1 cellular context compared by ENCODE assay signal in genomic region chrX:70433848-70434351, GRCh38.
TF ChIP-seq lines count a peak whose summit lies in the region.

No MANE protein-coding gene starts in this region.

TF ChIP-seq in HEK293, 187 proteins besides CTCF, POLR2A, EP300 and RAD21 (continued from another document and continues in another):
- no peak for TF ChIP-seq ZNF148 (tag by site-specific recombination; IDR thresholded peaks at IDR 0.05; ENCODE audit: borderline replicate concordance)
- no peak for TF ChIP-seq ZNF391 (tag by site-specific recombination; IDR thresholded peaks at IDR 0.05; ENCODE audit: borderline replicate concordance, low read depth)
- peak; percentile 57 for TF ChIP-seq ZXDB (tag by site-specific recombination; IDR thresholded peaks at IDR 0.05)
- no peak for TF ChIP-seq ZNF202 (tag by site-specific recombination; IDR thresholded peaks at IDR 0.05; ENCODE audit: borderline replicate concordance)
- no peak for TF ChIP-seq MYNN (tag by site-specific recombination; IDR thresholded peaks at IDR 0.05; ENCODE audit: borderline replicate concordance)
- TF ChIP-seq GLIS1 (tag by site-specific recombination; IDR thresholded peaks at IDR 0.05), result peak; percentile 84
- no peak for TF ChIP-seq ZNF558 (tag by site-specific recombination; IDR thresholded peaks at IDR 0.05)
- TF ChIP-seq ZNF155 (tag by site-specific recombination; IDR thresholded peaks at IDR 0.05), result no peak
- TF ChIP-seq, protein P1, sequence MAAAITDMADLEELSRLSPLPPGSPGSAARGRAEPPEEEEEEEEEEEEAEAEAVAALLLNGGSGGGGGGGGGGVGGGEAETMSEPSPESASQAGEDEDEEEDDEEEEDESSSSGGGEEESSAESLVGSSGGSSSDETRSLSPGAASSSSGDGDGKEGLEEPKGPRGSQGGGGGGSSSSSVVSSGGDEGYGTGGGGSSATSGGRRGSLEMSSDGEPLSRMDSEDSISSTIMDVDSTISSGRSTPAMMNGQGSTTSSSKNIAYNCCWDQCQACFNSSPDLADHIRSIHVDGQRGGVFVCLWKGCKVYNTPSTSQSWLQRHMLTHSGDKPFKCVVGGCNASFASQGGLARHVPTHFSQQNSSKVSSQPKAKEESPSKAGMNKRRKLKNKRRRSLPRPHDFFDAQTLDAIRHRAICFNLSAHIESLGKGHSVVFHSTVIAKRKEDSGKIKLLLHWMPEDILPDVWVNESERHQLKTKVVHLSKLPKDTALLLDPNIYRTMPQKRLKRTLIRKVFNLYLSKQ (tag by site-specific recombination; IDR thresholded peaks at IDR 0.05; ENCODE audit: borderline replicate concordance), result no peak
- TF ChIP-seq ZNF76 (tag by site-specific recombination; IDR thresholded peaks at IDR 0.05; ENCODE audit: borderline replicate concordance, low read depth), result no peak
- no peak for TF ChIP-seq KLF16 (tag by site-specific recombination; IDR thresholded peaks at IDR 0.05)
- TF ChIP-seq, protein P2, sequence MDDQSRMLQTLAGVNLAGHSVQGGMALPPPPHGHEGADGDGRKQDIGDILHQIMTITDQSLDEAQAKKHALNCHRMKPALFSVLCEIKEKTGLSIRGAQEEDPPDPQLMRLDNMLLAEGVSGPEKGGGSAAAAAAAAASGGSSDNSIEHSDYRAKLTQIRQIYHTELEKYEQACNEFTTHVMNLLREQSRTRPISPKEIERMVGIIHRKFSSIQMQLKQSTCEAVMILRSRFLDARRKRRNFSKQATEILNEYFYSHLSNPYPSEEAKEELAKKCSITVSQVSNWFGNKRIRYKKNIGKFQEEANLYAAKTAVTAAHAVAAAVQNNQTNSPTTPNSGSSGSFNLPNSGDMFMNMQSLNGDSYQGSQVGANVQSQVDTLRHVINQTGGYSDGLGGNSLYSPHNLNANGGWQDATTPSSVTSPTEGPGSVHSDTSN (CRISPR knock-in tag; IDR thresholded peaks at IDR 0.05), result 0 out of 2 replicates have a peak, but pooled peaks have one; percentile 40
- no peak; the same call in 1 of the 2 replicates for TF ChIP-seq SP3 (tag by site-specific recombination; IDR thresholded peaks at IDR 0.05)
- TF ChIP-seq ZSCAN16 (tag by site-specific recombination; IDR thresholded peaks at IDR 0.05), result no peak
- TF ChIP-seq ZNF677 (tag by site-specific recombination; IDR thresholded peaks at IDR 0.05), result no peak
- TF ChIP-seq MEIS1 (CRISPR knock-in tag; IDR thresholded peaks at IDR 0.05; ENCODE audit: borderline replicate concordance), result no peak
- no peak for TF ChIP-seq ZIC2 (tag by site-specific recombination; IDR thresholded peaks at IDR 0.05)
- no peak for TF ChIP-seq ZNF138 (tag by site-specific recombination; IDR thresholded peaks at IDR 0.05; ENCODE audit: borderline replicate concordance)
- TF ChIP-seq ZSCAN5A (tag by site-specific recombination; IDR thresholded peaks at IDR 0.05), result 0 out of 2 replicates have a peak, but pooled peaks have one; percentile 19
- 0 out of 2 replicates have a peak, but pooled peaks have one; percentile 19 for TF ChIP-seq YY1 (tag by site-specific recombination; IDR thresholded peaks at IDR 0.05)
- TF ChIP-seq ZNF350 (tag by site-specific recombination; IDR thresholded peaks at IDR 0.05), result no peak
- no peak for TF ChIP-seq ZNF324 (tag by site-specific recombination; IDR thresholded peaks at IDR 0.05)
- no peak for TF ChIP-seq KLF7 (tag by site-specific recombination; IDR thresholded peaks at IDR 0.05; ENCODE audit: borderline replicate concordance)
- no peak for TF ChIP-seq ZNF114 (tag by site-specific recombination; IDR thresholded peaks at IDR 0.05)
- TF ChIP-seq ZNF473 (tag by site-specific recombination; IDR thresholded peaks at IDR 0.05), result no peak
- TF ChIP-seq ZNF23 (tag by site-specific recombination; IDR thresholded peaks at IDR 0.05; ENCODE audit: borderline replicate concordance), result no peak
- no peak for TF ChIP-seq ZNF26 (tag by site-specific recombination; IDR thresholded peaks at IDR 0.05)
- TF ChIP-seq ZNF747 (tag by site-specific recombination; IDR thresholded peaks at IDR 0.05), result no peak
- no peak for TF ChIP-seq BCL6B (tag by site-specific recombination; IDR thresholded peaks at IDR 0.05)
- peak; percentile 96 for TF ChIP-seq SCRT1 (tag by site-specific recombination; IDR thresholded peaks at IDR 0.05; ENCODE audit: borderline replicate concordance)
- TF ChIP-seq TRIM28 (IDR thresholded peaks at IDR 0.05; ENCODE audit: borderline replicate concordance, low read length), result no peak
- no peak for TF ChIP-seq KLF10 (tag by site-specific recombination; IDR thresholded peaks at IDR 0.05)
- 0 out of 2 replicates have a peak, but pooled peaks have one; percentile 48 for TF ChIP-seq HIC1 (tag by site-specific recombination; IDR thresholded peaks at IDR 0.05)
- peak; percentile 81 for TF ChIP-seq ZEB2 (tag by site-specific recombination; IDR thresholded peaks at IDR 0.05)
- TF ChIP-seq ZNF211 (tag by site-specific recombination; IDR thresholded peaks at IDR 0.05; ENCODE audit: low read depth), result no peak
- TF ChIP-seq ZNF37A (tag by site-specific recombination; IDR thresholded peaks at IDR 0.05), result no peak
- TF ChIP-seq ZNF777 (tag by site-specific recombination; IDR thresholded peaks at IDR 0.05; ENCODE audit: borderline replicate concordance), result no peak
- no peak for TF ChIP-seq ZNF701 (tag by site-specific recombination; IDR thresholded peaks at IDR 0.05)
- TF ChIP-seq ZNF585B (tag by site-specific recombination; IDR thresholded peaks at IDR 0.05), result no peak
- TF ChIP-seq ZNF837 (tag by site-specific recombination; IDR thresholded peaks at IDR 0.05), result no peak
- peak; percentile 73 for TF ChIP-seq EGR2 (tag by site-specific recombination; IDR thresholded peaks at IDR 0.05; ENCODE audit: low read depth)
- peak; percentile 79 for TF ChIP-seq ZFHX2 (tag by site-specific recombination; conservative IDR thresholded peaks at IDR 0.05)
- TF ChIP-seq PRDM10 (tag by site-specific recombination; IDR thresholded peaks at IDR 0.05), result no peak
- peak; percentile 85 for TF ChIP-seq ZSCAN30 (tag by site-specific recombination; IDR thresholded peaks at IDR 0.05)
- TF ChIP-seq ZBTB26 (tag by site-specific recombination; optimal IDR thresholded peaks at IDR 0.05), result peak; percentile 29
- TF ChIP-seq ZNF112 (tag by site-specific recombination; IDR thresholded peaks at IDR 0.05), result no peak
- TF ChIP-seq, protein P3, sequence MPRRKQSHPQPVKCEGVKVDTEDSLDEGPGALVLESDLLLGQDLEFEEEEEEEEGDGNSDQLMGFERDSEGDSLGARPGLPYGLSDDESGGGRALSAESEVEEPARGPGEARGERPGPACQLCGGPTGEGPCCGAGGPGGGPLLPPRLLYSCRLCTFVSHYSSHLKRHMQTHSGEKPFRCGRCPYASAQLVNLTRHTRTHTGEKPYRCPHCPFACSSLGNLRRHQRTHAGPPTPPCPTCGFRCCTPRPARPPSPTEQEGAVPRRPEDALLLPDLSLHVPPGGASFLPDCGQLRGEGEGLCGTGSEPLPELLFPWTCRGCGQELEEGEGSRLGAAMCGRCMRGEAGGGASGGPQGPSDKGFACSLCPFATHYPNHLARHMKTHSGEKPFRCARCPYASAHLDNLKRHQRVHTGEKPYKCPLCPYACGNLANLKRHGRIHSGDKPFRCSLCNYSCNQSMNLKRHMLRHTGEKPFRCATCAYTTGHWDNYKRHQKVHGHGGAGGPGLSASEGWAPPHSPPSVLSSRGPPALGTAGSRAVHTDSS (tag by site-specific recombination; IDR thresholded peaks at IDR 0.05), result peak; percentile 29; the same call in 1 of the 2 replicates
- TF ChIP-seq HOXD13 (CRISPR knock-in tag; IDR thresholded peaks at IDR 0.05; ENCODE audit: borderline replicate concordance), result no peak
